ENCODE assay signal across 21 cellular contexts in genomic region chr5:169083394-169084018, GRCh38.
DNase-seq lines count a peak whose midpoint lies in the region; ATAC-seq, FAIRE-seq and TF ChIP-seq lines count a peak whose summit lies in the region.
"Had no signal": no experiment of that assay in that cellular context is flagged by ENCODE, and none has a peak within 500 bp of the region (broad histone marks: within the 10 kb centered on the region; RNA-seq: fewer than 3 reads in every experiment).

No MANE protein-coding gene starts in this region.

- intact Hi-C loops in breast epithelium (cut with DNase I; ENCODE audit: low total_unique reads), result no loop called here

- TF ChIP-seq POLR2A in breast epithelium (IDR thresholded peaks at IDR 0.05), result no peak

- H3K36me3 ChIP-seq in bronchial epithelial cell (ENCODE audit: control insufficient read depth, insufficient read depth, low read length) (no peaks in the 10 kb centered on the region), breast epithelium (no peaks in the 10 kb centered on the region)

- H3K27ac ChIP-seq in breast epithelium, result no peak overlapping the region
- H3K27ac ChIP-seq: HL-60 had no signal

- FAIRE-seq in bronchial epithelial cell (lab: Jason Lieb, UNC), result peak; percentile 62
- FAIRE-seq: A204.1, GM19239, HTR-8/SVneo had no signal

- no peaks in the 10 kb centered on the region for H3K9me3 Mint-ChIP-seq in nephron progenitor cell

- no peaks in the 10 kb centered on the region for H3K9me3 ChIP-seq in breast epithelium
- H3K9me3 ChIP-seq: SK-N-SH had no signal

- no peaks in the 10 kb centered on the region for H3K36me3 Mint-ChIP-seq in nephron progenitor cell (ENCODE audit: low read depth)

- peaks cover 95% of the 10 kb centered on the region for H3K4me1 Mint-ChIP-seq in nephron progenitor cell

- H3K27ac Mint-ChIP-seq in nephron progenitor cell, result peak overlapping the region; percentile 30

- no peak for ATAC-seq in GM21515 (IDR thresholded peaks at IDR 0.05; ENCODE audit: unreplicated experiment)
- ATAC-seq: HCT116 had no signal

- H3K27me3 ChIP-seq in bronchial epithelial cell (ENCODE audit: control insufficient read depth, insufficient read depth, low read length) (no peaks in the 10 kb centered on the region), breast epithelium (no peaks in the 10 kb centered on the region)

- TF ChIP-seq CTCF in bronchial epithelial cell (IDR thresholded peaks at IDR 0.05; ENCODE audit: insufficient read depth, low read length, severe bottlenecking) (no peak), nephron progenitor cell (IDR thresholded peaks at IDR 0.05) (no peak), breast epithelium (IDR thresholded peaks at IDR 0.05) (no peak)

- no peak overlapping the region for H3K4me3 Mint-ChIP-seq in nephron progenitor cell

- H3K4me3 ChIP-seq in bronchial epithelial cell (ENCODE audit: low read depth, low read length), result no peak overlapping the region
- no peak overlapping the region for H3K4me3 ChIP-seq in breast epithelium

- H3K4me1 ChIP-seq in breast epithelium, result no peaks in the 10 kb centered on the region

- peaks cover 4% of the 10 kb centered on the region for H3K27me3 Mint-ChIP-seq in nephron progenitor cell (ENCODE audit: low read depth, poor library complexity)

- peak; percentile 33 for DNase-seq in DMS79 treated with DMSO at 0.1 percent for 48 hours (lab: John Stamatoyannopoulos, UW)
- DNase-seq in NCI-H345 (lab: John Stamatoyannopoulos, UW), result peak; percentile 73
- no peak for DNase-seq in bronchial epithelial cell (ENCODE audit: low read depth)
- no peak for DNase-seq in nephron progenitor cell
- no peak for DNase-seq in hepatic stellate cell (ENCODE audit: low spot score)
- DNase-seq in breast epithelium (ENCODE audit: low spot score in 2 of 2), result no peak
- DNase-seq in NCI-H1436 treated with DMSO at 0.1 percent for 48 hours (lab: John Stamatoyannopoulos, UW), result no peak
- DNase-seq: C1 segment of cervical spinal cord; MV-4-11; NCI-H2029; NCI-H2171; NCI-H524; NK-92 treated with Interleukin-12 subunit alpha and Interleukin-12 subunit beta, amount 100 ng/mL, for 24 hours; SHP77; SK-N-SH had no signal

Comparison
In these comparisons a context has a peak if more than half of its experiments do, and no peak if none do; other contexts are left out.
1. DNase-seq: peak in DMS79 treated with DMSO at 0.1 percent for 48 hours (single experiment) and NCI-H345 (single experiment); none in bronchial epithelial cell (single experiment), nephron progenitor cell (single experiment), hepatic stellate cell (single experiment), breast epithelium (0 of 2) and NCI-H1436 treated with DMSO at 0.1 percent for 48 hours (single experiment).